8 cellular contexts compared by ENCODE assay signal in the genomic region with DNA sequence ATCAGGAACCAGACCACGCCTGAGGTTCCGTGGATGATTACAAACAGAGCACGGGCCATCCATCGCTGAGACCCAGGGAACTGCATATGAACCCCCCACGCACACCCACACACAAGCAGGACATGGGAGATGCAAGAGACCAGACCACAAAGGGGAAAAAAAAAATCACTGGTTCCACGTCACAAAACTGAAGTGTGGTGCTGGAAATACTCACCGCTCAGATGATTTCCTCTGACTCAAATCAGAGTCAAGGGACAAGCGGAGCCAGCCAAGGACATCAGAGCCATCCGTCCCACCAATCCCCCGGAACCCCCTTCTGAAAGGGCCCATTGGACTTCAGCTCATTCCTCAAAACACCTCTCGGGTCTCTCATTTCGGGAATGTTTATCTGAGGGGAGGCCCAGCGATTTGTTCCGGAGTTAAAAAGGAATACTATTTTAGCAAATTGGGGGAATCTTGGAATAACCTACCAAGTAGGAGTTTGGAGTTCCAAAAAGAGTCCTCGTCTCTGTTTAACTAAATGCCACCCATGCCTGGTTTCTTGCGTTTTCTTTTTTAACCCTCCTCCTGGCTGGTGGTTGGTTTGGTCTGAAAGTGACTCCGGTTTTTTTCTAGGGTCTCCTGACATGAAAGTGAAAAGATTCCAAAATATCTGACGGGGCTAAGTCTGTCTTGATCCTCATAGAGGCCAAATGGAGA. TPM values are rescaled to one million over a fixed set of nuclear protein-coding genes. Genes with fewer than 3 reads are reported as not detected.
A peak's percentile ranks its signal among the peaks of the same experiment; 100 is the strongest.
DNase-seq lines count a peak whose midpoint lies in the region; ATAC-seq and TF ChIP-seq lines count a peak whose summit lies in the region.

No MANE protein-coding gene starts in this region.

- TF ChIP-seq POLR2A in Peyer's patch (IDR thresholded peaks at IDR 0.05) = no peak

- H3K27me3 ChIP-seq in Peyer's patch = no peaks in the 10 kb centered on the region

- no peaks in the 10 kb centered on the region for H3K4me1 ChIP-seq in Peyer's patch

- ATAC-seq in GM19467 (IDR thresholded peaks at IDR 0.05; ENCODE audit: unreplicated experiment) = peak; percentile 44
- peak; percentile 78 for ATAC-seq in stimulated activated naive CD8-positive, alpha-beta T cell treated with anti-CD3 and anti-CD28 coated beads, Interleukin-15, Interleukin-2, amounts not matched to agents 100 U/mL and 50 U/mL, for 24 hours

- no peak overlapping the region for H3K4me3 ChIP-seq in Peyer's patch

- no peaks in the 10 kb centered on the region for H3K36me3 ChIP-seq in Peyer's patch

- H3K27ac ChIP-seq in Peyer's patch = peak overlapping the region; percentile 42 to 62 (median 52)

- no peaks in the 10 kb centered on the region for H3K9me3 ChIP-seq in Peyer's patch

- peak; percentile 9 for DNase-seq in D341Med (ENCODE audit: low spot score)
- DNase-seq in Peyer's patch = peak in 2 of 3 donors; percentile 62 to 66
- DNase-seq in germinal center (ENCODE audit: low spot score) = peak; percentile 31
- peak; percentile 71 for DNase-seq in stimulated activated naive CD8-positive, alpha-beta T cell treated with anti-CD3 and anti-CD28 coated beads, Interleukin-15, Interleukin-2, amounts not matched to agents 100 U/mL and 50 U/mL, for 24 hours
- no peak for DNase-seq in NCI-H1694 treated with DMSO at 0.1 percent for 48 hours (lab: John Stamatoyannopoulos, UW)
- no peak for DNase-seq in NCI-H510A treated with DMSO at 0.1 percent for 48 hours (lab: John Stamatoyannopoulos, UW)
- DNase-seq in cerebellar nuclear complex (lab: John Stamatoyannopoulos, UW) = no peak

- TF ChIP-seq CTCF in Peyer's patch (IDR thresholded peaks at IDR 0.05) = no peak

RNA-seq across cellular contexts. Expression of gene SNX8, which starts 15.0 kb away (rescaled TPM):
- total RNA-seq in Peyer's patch = 10 to 100 TPM; 10.5 to 38.8 (median 19.2) TPM

RNA-seq across cellular contexts. Expression of gene EIF3B, which starts 55.3 kb away (rescaled TPM):
- total RNA-seq in Peyer's patch = 100 to 1,000 TPM in 2 of 4 donors, 10 to 100 TPM in 2; 75.3 to 156 (median 97.4) TPM

RNA-seq across cellular contexts. Expression of gene NUDT1, which starts 57.3 kb away (rescaled TPM):
- total RNA-seq in Peyer's patch = 10 to 100 TPM in 2 of 4 donors, 1 to 10 TPM in 2; 3.2 to 75.1 (median 11.6) TPM

RNA-seq across cellular contexts. Expression of gene MRM2, which starts 57.3 kb away (rescaled TPM):
- total RNA-seq in Peyer's patch = 10 to 100 TPM in 3 of 4 donors, 1 to 10 TPM in 1; 8.1 to 19.0 (median 13.0) TPM

Comparison
In these comparisons a context has a peak if more than half of its experiments do, and no peak if none do; other contexts are left out.
1. DNase-seq: peak in D341Med (single experiment), Peyer's patch (2 of 3), germinal center (single experiment) and stimulated activated naive CD8-positive, alpha-beta T cell treated with anti-CD3 and anti-CD28 coated beads, Interleukin-15, Interleukin-2, amounts not matched to agents 100 U/mL and 50 U/mL, for 24 hours (single experiment); none in NCI-H1694 treated with DMSO at 0.1 percent for 48 hours (single experiment), NCI-H510A treated with DMSO at 0.1 percent for 48 hours (single experiment) and cerebellar nuclear complex (0 of 2).